Comparison of ENCODE assay signal across 4 cellular contexts in the genomic region with DNA sequence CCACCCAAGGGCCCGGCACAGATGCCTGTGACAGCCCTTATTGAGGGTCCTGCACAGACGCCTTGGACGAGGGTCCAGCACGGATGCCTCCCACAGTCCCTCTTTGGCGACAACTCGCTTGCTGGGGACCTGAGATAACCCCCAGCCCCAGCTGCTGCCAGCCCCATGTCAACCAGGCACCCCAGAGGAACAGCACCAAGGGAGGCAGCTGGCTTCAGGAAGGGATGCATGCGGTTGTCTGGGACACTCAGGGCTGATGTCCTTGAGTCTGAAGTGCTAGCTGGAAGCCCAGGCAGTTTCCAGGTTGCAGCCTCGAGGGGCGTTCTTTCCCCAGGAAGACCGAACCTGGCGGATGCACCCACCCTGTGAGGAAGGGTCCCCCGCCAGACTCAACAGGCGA.
"Had no signal": no experiment of that assay in that cellular context is flagged by ENCODE, and none has a peak within 500 bp of the region (broad histone marks: within the 10 kb centered on the region; RNA-seq: fewer than 3 reads in every experiment).

No MANE protein-coding gene starts in this region.

- H3K27ac ChIP-seq: HL-60 had no signal

- DNase-seq: IMR-90, KBM-7 had no signal

- H3K4me3 ChIP-seq: K562 had no signal
